ENCODE assay signal across 12 cellular contexts in the genomic region with DNA sequence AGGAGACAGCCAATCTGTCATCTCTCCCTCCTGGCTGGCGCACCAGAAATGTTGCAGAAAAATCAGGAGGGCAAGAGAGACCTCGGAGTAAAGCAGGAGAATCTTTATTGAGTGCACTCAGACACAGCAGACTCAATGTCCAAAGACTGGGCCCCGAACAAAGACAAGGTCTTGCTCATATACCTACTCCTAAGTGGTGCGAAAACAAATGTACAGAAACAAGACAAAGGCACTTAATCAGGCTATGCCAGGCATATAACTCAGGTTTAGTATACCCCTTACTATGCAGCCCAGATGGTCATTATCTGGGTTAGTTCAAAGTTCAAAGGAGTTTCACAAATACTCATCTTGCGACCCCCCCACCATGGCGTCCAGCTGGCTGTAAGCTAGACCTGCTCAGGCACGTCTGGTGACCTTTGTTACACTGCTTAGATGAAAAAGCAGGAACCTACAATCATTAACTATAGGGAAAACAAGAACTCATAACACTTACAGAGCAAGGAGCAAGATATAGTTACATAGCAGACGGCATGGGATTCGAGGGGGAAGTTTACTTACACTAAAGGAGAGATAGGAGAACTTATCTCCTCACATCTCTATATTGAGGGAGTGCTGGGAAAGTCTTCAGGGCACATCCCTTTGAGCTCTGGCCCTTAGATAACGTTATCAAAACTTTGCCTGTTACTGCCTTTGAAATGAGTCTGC. TPM values are rescaled to one million over a fixed set of nuclear protein-coding genes. Genes with fewer than 3 reads are reported as not detected.
DNase-seq lines count a peak whose midpoint lies in the region; ATAC-seq and TF ChIP-seq lines count a peak whose summit lies in the region.
"Had no signal": no experiment of that assay in that cellular context is flagged by ENCODE, and none has a peak within 500 bp of the region (broad histone marks: within the 10 kb centered on the region; RNA-seq: fewer than 3 reads in every experiment).

No MANE protein-coding gene starts in this region.

- no peaks in the 10 kb centered on the region for H3K79me2 ChIP-seq in mesendoderm (ENCODE audit: control insufficient read depth, insufficient read depth, low read length)

- no peak overlapping the region for H2BK120ac ChIP-seq in mesendoderm (ENCODE audit: low read depth, low read length)

- peak overlapping the region; percentile 35 for H2BK5ac ChIP-seq in mesendoderm (ENCODE audit: low read length)

- DNase-seq in GM12865 (ENCODE audit: low read depth) = peak; percentile 23
- peak; percentile 40 for DNase-seq in NOMO-1 treated with dmso at 0.1 percent for 144 hours (lab: John Stamatoyannopoulos, UW; ENCODE audit: unreplicated experiment)
- DNase-seq in mesendoderm = peak; percentile 77
- no peak for DNase-seq in SW480 (ENCODE audit: low spot score)
- DNase-seq in NCI-H187 treated with DMSO at 0.1 percent for 48 hours (lab: John Stamatoyannopoulos, UW) = no peak
- no peak for DNase-seq in A673 (ENCODE audit: low spot score)
- DNase-seq: effector memory CD8-positive, alpha-beta T cell; H9 had no signal

- POLR2A ChIA-PET in A673 (lab: Charles Lee; ENCODE audit: low non-redundant PET) = no interaction called here

- ATAC-seq in HG02678 (IDR thresholded peaks at IDR 0.05; ENCODE audit: unreplicated experiment) = peak; percentile 41
- no peak for ATAC-seq in GM19455 (IDR thresholded peaks at IDR 0.05; ENCODE audit: unreplicated experiment)

- H3K4me1 ChIP-seq in mesendoderm (ENCODE audit: control insufficient read depth, low read depth, low read length) = peaks cover 10% of the 10 kb centered on the region
- H3K4me1 ChIP-seq in A673 (ENCODE audit: insufficient read depth, low read length, poor library complexity, severe bottlenecking) = peaks cover 12% of the 10 kb centered on the region

- H3K27ac ChIP-seq in mesendoderm (ENCODE audit: low read depth, low read length) (peak overlapping the region; percentile 82), A673 (ENCODE audit: low read depth, low read length, poor library complexity, severe bottlenecking) (no peak overlapping the region)

- H3K23ac ChIP-seq in mesendoderm (ENCODE audit: low read length) = no peak overlapping the region

- no peak overlapping the region for H3K4ac ChIP-seq in mesendoderm (ENCODE audit: low read depth, low read length)

- no peaks in the 10 kb centered on the region for H3K36me3 ChIP-seq in mesendoderm (ENCODE audit: control insufficient read depth, insufficient read depth, low read length)
- H3K36me3 ChIP-seq in A673 (ENCODE audit: insufficient read depth, low read length, poor library complexity, severe bottlenecking) = no peaks in the 10 kb centered on the region

- no peak overlapping the region for H4K5ac ChIP-seq in mesendoderm (ENCODE audit: low read length)

- H3K4me2 ChIP-seq in mesendoderm (ENCODE audit: low read length) = no peak overlapping the region

- H2BK15ac ChIP-seq in mesendoderm (replicated peaks; ENCODE audit: low read depth) = no peak overlapping the region

- no peaks in the 10 kb centered on the region for H3K9me3 ChIP-seq in A673 (ENCODE audit: low read depth, low read length, poor library complexity, severe bottlenecking)

- H3K9ac ChIP-seq in mesendoderm (ENCODE audit: low read length) = no peak overlapping the region

- TF ChIP-seq CTCF in GM12865 (IDR thresholded peaks at IDR 0.05; ENCODE audit: insufficient read depth, low read depth, low read length, missing control alignments) (no peak), A673 (conservative IDR thresholded peaks at IDR 0.05; ENCODE audit: low read depth, low read length) (no peak)

- no peaks in the 10 kb centered on the region for H3K79me1 ChIP-seq in mesendoderm (ENCODE audit: low read length)

- no CpG with 5 or more reads among the region's 10 CpGs for WGBS in mesendoderm (ENCODE audit: extremely low coverage, insufficient coverage, low lambda C conversion rate)

- intact Hi-C loops in A673 (cut with micrococcal nuclease; ENCODE audit: unreplicated experiment) = no loop called here

- peak overlapping the region; percentile 52 for H3K18ac ChIP-seq in mesendoderm (ENCODE audit: low read length)

- no peak overlapping the region for H4K8ac ChIP-seq in mesendoderm (ENCODE audit: low read depth, low read length)

- H3K4me3 ChIP-seq in GM12865 (ENCODE audit: low read depth, low read length) (no peak overlapping the region), mesendoderm (ENCODE audit: low read length) (no peak overlapping the region), A673 (ENCODE audit: low read depth, low read length, poor library complexity, severe bottlenecking) (no peak overlapping the region)

- H3K56ac ChIP-seq in mesendoderm (ENCODE audit: low read length) = peak overlapping the region; percentile 56

- no TSS peak for BruUV-seq in A673 (replicated peaks; lab: Mats Ljungman, UMichigan)

- CTCF ChIA-PET in A673 (lab: Charles Lee) = no interaction called here

- H3K27me3 ChIP-seq in mesendoderm (ENCODE audit: insufficient read depth, low read length, poor library complexity) (no peaks in the 10 kb centered on the region), A673 (replicated peaks; ENCODE audit: insufficient read depth, low read depth, low read length, poor library complexity) (no peaks in the 10 kb centered on the region)

- H2AK5ac ChIP-seq in mesendoderm (ENCODE audit: low read length) = no peak overlapping the region

RNA-seq across cellular contexts. Expression of gene SULT1E1, which starts 27.5 kb away (rescaled TPM):
- polyA plus RNA-seq in mesendoderm (2013, experiment 1 of 2) = not detected
- polyA plus RNA-seq in mesendoderm (2013, experiment 2 of 2) = not detected
- 13.4 and 16.0 TPM in 2 replicates for total RNA-seq in A673 (2021)
- total RNA-seq: activated CD8-positive, alpha-beta memory T cell treated with anti-CD3 and anti-CD28 coated beads for 36 hours; H9; NCI-H460 had no signal

Comparison
In these comparisons a context has a peak if more than half of its experiments do, and no peak if none do; other contexts are left out.
1. DNase-seq: peak in GM12865 (single experiment), NOMO-1 treated with dmso at 0.1 percent for 144 hours (single experiment) and mesendoderm (single experiment); none in SW480 (single experiment), NCI-H187 treated with DMSO at 0.1 percent for 48 hours (single experiment) and A673 (single experiment).